In genomic region chr16:84423416-84423837, GRCh38 we compare ENCODE assay signal across 8 cellular contexts. TPM values are rescaled to one million over a fixed set of nuclear protein-coding genes. Genes with fewer than 3 reads are reported as not detected.
DNase-seq lines count a peak whose midpoint lies in the region; ATAC-seq, FAIRE-seq and TF ChIP-seq lines count a peak whose summit lies in the region.

No MANE protein-coding gene starts in this region.

- TF ChIP-seq POLR2A in A549 (IDR thresholded peaks at IDR 0.05; ENCODE audit: low read length): no peak

- H3K4me3 Mint-ChIP-seq in progenitor cell of endocrine pancreas (ENCODE audit: low read depth): no peak overlapping the region

- H3K4me2 ChIP-seq in A549: no peak overlapping the region

- H3K27me3 Mint-ChIP-seq in progenitor cell of endocrine pancreas: peaks cover 9% of the 10 kb centered on the region

- H3K4me1 Mint-ChIP-seq in progenitor cell of endocrine pancreas (ENCODE audit: low read depth): peaks cover 5% of the 10 kb centered on the region

- CTCF ChIA-PET in A549 (lab: Yijun Ruan, JAX): interaction anchor here (0.8 to 1.1 kb wide), 2 partner anchors 14 to 85 kb away, joined by 3 to 4 read pairs; no protein-coding TSS in a partner anchor

- H3K36me3 Mint-ChIP-seq in progenitor cell of endocrine pancreas (ENCODE audit: insufficient read depth): peaks cover 6% of the 10 kb centered on the region

- peak; percentile 63 to 93 for ATAC-seq in A549
- peak; percentile 55 for ATAC-seq in GM18867 (IDR thresholded peaks at IDR 0.05; ENCODE audit: unreplicated experiment)

- 93% methylated on average over 4 of the region's 4 CpGs for WGBS in A549 (ENCODE audit: missing lambda C conversion rate)

- FAIRE-seq in A549 (lab: Jason Lieb, UNC) (no peak), RCC 7860 (lab: Jason Lieb, UNC) (no peak)

- no peak for TF ChIP-seq RAD21 in A549 (conservative IDR thresholded peaks at IDR 0.05 in 1 of 2, IDR thresholded peaks at IDR 0.05 in 1 of 2)

- peaks cover 15% of the 10 kb centered on the region for H3K9me3 ChIP-seq in A549

- POLR2A ChIA-PET in A549 (lab: Yijun Ruan, JAX): no interaction called here

- no peak overlapping the region for H3K27ac Mint-ChIP-seq in progenitor cell of endocrine pancreas

- H3K4me3 ChIP-seq in A549 (no peak overlapping the region), fibroblast of pulmonary artery (replicated peaks; ENCODE audit: low read depth, low read length) (no peak overlapping the region)

- TF ChIP-seq EP300 in A549 (IDR thresholded peaks at IDR 0.05): no peak

- H3K4me1 ChIP-seq in A549: no peaks in the 10 kb centered on the region

- H3K9me3 Mint-ChIP-seq in progenitor cell of endocrine pancreas (ENCODE audit: low read depth): peaks cover 6% of the 10 kb centered on the region

- H3K27ac ChIP-seq in A549: 0 out of 6 replicates have a peak overlapping the region, but pooled peaks of 1 of the 2 experiments have one; percentile 1

- TF ChIP-seq CTCF in A549 (IDR thresholded peaks at IDR 0.05) (no peak), fibroblast of pulmonary artery (IDR thresholded peaks at IDR 0.05; ENCODE audit: low read length, missing control alignments) (no peak), progenitor cell of endocrine pancreas (IDR thresholded peaks at IDR 0.05; ENCODE audit: unreplicated experiment) (no peak)

- DNase-seq in A549 (ENCODE audit: low read depth in 1 of 2, low spot score in 1 of 2): peak; percentile 66 to 80
- peak; percentile 40 for DNase-seq in RCC 7860 (ENCODE audit: low spot score)
- peak; percentile 43 for DNase-seq in fibroblast of pulmonary artery (ENCODE audit: low read depth)
- DNase-seq in progenitor cell of endocrine pancreas (ENCODE audit: low spot score, unreplicated experiment): no peak
- DNase-seq in effector CD4-positive, alpha-beta T cell: no peak
- DNase-seq in NCI-H2081 treated with DMSO at 0.1 percent for 48 hours (lab: John Stamatoyannopoulos, UW): no peak
- DNase-seq in NCI-H2029 (lab: John Stamatoyannopoulos, UW): no peak

TF ChIP-seq in A549, 52 proteins besides CTCF, POLR2A, EP300 and RAD21:
- TF ChIP-seq EHMT2 (IDR thresholded peaks at IDR 0.05; ENCODE audit: low read depth) (peak; percentile 48; the same call in 1 of the 2 replicates), ESRRA (IDR thresholded peaks at IDR 0.05; ENCODE audit: borderline replicate concordance, low read length) (no peak), USF2 (IDR thresholded peaks at IDR 0.05) (peak; percentile 82)
TF ChIP-seq in A549: peak in this region for 2.

RNA-seq across cellular contexts. Expression of gene ATP2C2, which starts 55.1 kb away (rescaled TPM):
- polyA plus RNA-seq in A549 (2011; rRNA removed) (0.17 and 0.28 TPM in 2 replicates), A549 (2017; fragmentation: RNase III; extraction: RNeasy Plus Mini Kit Qiagen cat#74134 plus additional on column Dnase treatment) (0.14 to 0.37 TPM (median 0.29 TPM) in 3 replicates)
- polyA plus RNA-seq in A549 (2012; cell fraction: cytosol; rRNA removed): 0.03 and 0.04 TPM in 2 replicates
- 0.29 and 0.36 TPM in 2 replicates for polyA plus RNA-seq in A549 (2012; cell fraction: nucleus; rRNA removed)
- polyA minus RNA-seq in A549 (2011; rRNA and poly(A)+ RNA removed): 0.39 TPM in 1 of 2 replicates, not detected in the other
- 6.8 and 10.8 TPM in 2 replicates for total RNA-seq in progenitor cell of endocrine pancreas

Comparison
In these comparisons a context has a peak if more than half of its experiments do, and no peak if none do; other contexts are left out.
1. DNase-seq: peak in A549 (2 of 2), RCC 7860 (single experiment) and fibroblast of pulmonary artery (single experiment); none in progenitor cell of endocrine pancreas (single experiment), effector CD4-positive, alpha-beta T cell (single experiment), NCI-H2081 treated with DMSO at 0.1 percent for 48 hours (single experiment) and NCI-H2029 (single experiment).